In the genomic region with DNA sequence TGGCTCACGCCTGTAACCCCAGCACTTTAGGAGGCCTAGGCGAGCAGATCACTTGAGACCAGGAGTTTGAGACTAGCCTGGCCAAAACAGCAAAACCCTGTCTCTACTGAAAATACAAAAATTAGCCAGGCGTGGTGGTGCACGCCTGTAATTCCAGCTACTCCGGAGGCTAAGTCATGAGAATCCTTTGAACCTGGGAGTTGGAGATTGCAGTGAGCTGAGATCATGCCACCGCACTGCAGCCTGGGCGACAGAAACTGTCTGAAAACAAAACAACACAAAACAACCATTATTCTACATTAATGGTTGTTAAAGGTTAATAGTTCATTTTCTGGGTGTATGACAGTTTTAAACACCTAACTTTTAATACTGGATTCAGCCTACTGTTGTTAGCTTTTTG, we compare ENCODE assay signal across 21 cellular contexts.
"Had no signal": no experiment of that assay in that cellular context is flagged by ENCODE, and none has a peak within 500 bp of the region (broad histone marks: within the 10 kb centered on the region; RNA-seq: fewer than 3 reads in every experiment).

No MANE protein-coding gene starts in this region.

- H3K36me3 ChIP-seq: esophagus squamous epithelium, left lung, right atrium auricular region, transverse colon had no signal

- H3K27me3 Mint-ChIP-seq: activated T-cell treated with anti-CD3 and anti-CD28 coated beads, Interleukin-2, amount 50 U/mL, for 24 hours; naive B cell; progenitor cell of endocrine pancreas had no signal

- H3K27me3 ChIP-seq: esophagus squamous epithelium, hepatocyte, left lung, right atrium auricular region, transverse colon had no signal

- DNase-seq: activated CD4-positive, alpha-beta T cell treated with anti-CD3 and anti-CD28 coated beads for 1 hour; activated CD4-positive, alpha-beta T cell treated with anti-CD3 and anti-CD28 coated beads, Interleukin-2, amount 50 U/mL, for 4 hours; activated effector memory CD4-positive, alpha-beta T cell treated with Interleukin-2 at 50 U/mL for 16 hours; activated T-cell treated with anti-CD3 and anti-CD28 coated beads, Interleukin-2, amount 50 U/mL, for 24 hours; aorta; cortex of kidney; effector CD8-positive, alpha-beta T cell; esophagus squamous epithelium; left lung; mammary epithelial cell; naive B cell; occipital lobe; stimulated activated CD4-positive, alpha-beta T cell treated with anti-CD3 and anti-CD28 coated beads, Interleukin-4, amount 100 ng/mL, for 24 hours; stimulated activated naive CD4-positive, alpha-beta T cell; substantia nigra; T-helper 1 cell; transverse colon had no signal

- ATAC-seq: left lung had no signal

- H3K9me3 ChIP-seq: esophagus squamous epithelium, left lung, transverse colon had no signal

- H3K36me3 Mint-ChIP-seq: naive B cell had no signal

- H3K27ac ChIP-seq: hepatocyte, right atrium auricular region, skin epidermis had no signal

- H3K9me3 Mint-ChIP-seq: activated T-cell treated with anti-CD3 and anti-CD28 coated beads, Interleukin-2, amount 50 U/mL, for 24 hours had no signal

- H3K4me3 ChIP-seq: right atrium auricular region had no signal

- H3K27ac Mint-ChIP-seq: activated T-cell treated with anti-CD3 and anti-CD28 coated beads, Interleukin-2, amount 50 U/mL, for 24 hours; progenitor cell of endocrine pancreas had no signal
